Comparison of ENCODE assay signal across 7 cellular contexts in genomic region chr7:73526158-73526494, GRCh38. TPM values are rescaled to one million over a fixed set of nuclear protein-coding genes. Genes with fewer than 3 reads are reported as not detected.
DNase-seq lines count a peak whose midpoint lies in the region; ATAC-seq and TF ChIP-seq lines count a peak whose summit lies in the region.
"Not testable (repeated sequence)": the region's sequence is repeated elsewhere in the genome, so short reads cannot be mapped to it uniquely, and the experiment has no call there.

No MANE protein-coding gene starts in this region.

- not testable (repeated sequence) for H3K36me3 ChIP-seq in DND-41 (ENCODE audit: insufficient read depth, low read length); KOPT-K1 (ENCODE audit: insufficient read depth, low read length); SK-N-MC (ENCODE audit: insufficient read depth, low read length); spleen

- H3K79me2 ChIP-seq in DND-41 (ENCODE audit: insufficient read depth, low read length): peaks cover 45% of the 10 kb centered on the region

- H3K4me1 ChIP-seq in DND-41 (ENCODE audit: insufficient read depth, low read length) (peaks cover 69% of the 10 kb centered on the region), spleen (peaks cover 17 to 58% (median 47%) of the 10 kb centered on the region in 6 donors)

- WGBS in spleen, 5 donors: 29 to 61% (median 48%) methylated on average over 1 of the region's 1 CpG

- H3K9me3 ChIP-seq in DND-41 (ENCODE audit: insufficient read depth, low read length, severe bottlenecking); KOPT-K1 (ENCODE audit: insufficient read depth, low read length, poor library complexity, severe bottlenecking); SK-N-MC (ENCODE audit: low read depth, low read length); spleen: not testable (repeated sequence)

- H3K27ac Mint-ChIP-seq in activated CD4-positive, alpha-beta memory T cell treated with anti-CD3 and anti-CD28 coated beads for 36 hours: peak overlapping the region; percentile 75
- H3K27ac Mint-ChIP-seq in activated naive CD4-positive, alpha-beta T cell treated with anti-CD3 and anti-CD28 coated beads, Interleukin-2, amount 10 ng/mL, durations not matched to agents 7 days and 5 days; chondrocyte (ENCODE audit: unreplicated experiment): not testable (repeated sequence)

- peak overlapping the region; percentile 66 for H3K9ac ChIP-seq in DND-41 (ENCODE audit: low read depth, low read length)
- not testable (repeated sequence) for H3K9ac ChIP-seq in SK-N-MC (ENCODE audit: insufficient read length)

- not testable (repeated sequence) for H2AFZ ChIP-seq in DND-41 (ENCODE audit: low read depth, low read length)

- H3K36me3 Mint-ChIP-seq in activated CD4-positive, alpha-beta memory T cell treated with anti-CD3 and anti-CD28 coated beads for 36 hours; activated naive CD4-positive, alpha-beta T cell treated with anti-CD3 and anti-CD28 coated beads, Interleukin-2, amount 10 ng/mL, durations not matched to agents 7 days and 5 days; chondrocyte (ENCODE audit: low read depth): not testable (repeated sequence)

- CTCF ChIA-PET in activated CD4-positive, alpha-beta memory T cell treated with anti-CD3 and anti-CD28 coated beads for 36 hours (lab: Charles Lee): interaction anchor here (1.3 kb wide), 1 partner anchor 74 kb away, joined by 8 read pairs; no protein-coding TSS in a partner anchor
- CTCF ChIA-PET in activated naive CD4-positive, alpha-beta T cell treated with anti-CD3 and anti-CD28 coated beads, Interleukin-2, amount 10 ng/mL, durations not matched to agents 7 days and 5 days (lab: Charles Lee): not testable (repeated sequence)

- not testable (repeated sequence) for H3K4me3 Mint-ChIP-seq in activated CD4-positive, alpha-beta memory T cell treated with anti-CD3 and anti-CD28 coated beads for 36 hours; chondrocyte (ENCODE audit: unreplicated experiment)
- peak overlapping the region; percentile 66 for H3K4me3 Mint-ChIP-seq in activated naive CD4-positive, alpha-beta T cell treated with anti-CD3 and anti-CD28 coated beads, Interleukin-2, amount 10 ng/mL, durations not matched to agents 7 days and 5 days

- peak overlapping the region; percentile 88 for H3K4me2 ChIP-seq in DND-41 (ENCODE audit: insufficient read depth, low read length)

- H3K9me3 Mint-ChIP-seq in activated CD4-positive, alpha-beta memory T cell treated with anti-CD3 and anti-CD28 coated beads for 36 hours; activated naive CD4-positive, alpha-beta T cell treated with anti-CD3 and anti-CD28 coated beads, Interleukin-2, amount 10 ng/mL, durations not matched to agents 7 days and 5 days; chondrocyte (ENCODE audit: low read depth): not testable (repeated sequence)

- not testable (repeated sequence) for TF ChIP-seq CTCF in DND-41 (IDR thresholded peaks at IDR 0.05; ENCODE audit: borderline replicate concordance, extremely low read depth, low read length, poor library complexity, severe bottlenecking); chondrocyte (IDR thresholded peaks at IDR 0.05); spleen (IDR thresholded peaks at IDR 0.05 in 8 of 11, conservative IDR thresholded peaks at IDR 0.05 in 3 of 11)

- peak overlapping the region in 1 of 2 experiments; percentile 57; a peak in 3 of 4 replicates for H3K4me3 ChIP-seq in DND-41 (ENCODE audit: low read depth in 1 of 2, low read length in 2 of 2)
- H3K4me3 ChIP-seq in SK-N-MC, spleen: not testable (repeated sequence)

- POLR2A ChIA-PET in activated CD4-positive, alpha-beta memory T cell treated with anti-CD3 and anti-CD28 coated beads for 36 hours (lab: Charles Lee): interaction anchor here (1.7 kb wide), 1 partner anchor 31 kb away, joined by 5 read pairs; the partner anchor contains the start of gene BCL7B

- H4K20me1 ChIP-seq in DND-41 (ENCODE audit: insufficient read depth, low read length): not testable (repeated sequence)

- H3K27ac ChIP-seq in DND-41 (ENCODE audit: low read length) (peak overlapping the region; percentile 94), KOPT-K1 (ENCODE audit: low read depth, low read length, poor library complexity, severe bottlenecking) (peak overlapping the region; percentile 86), SK-N-MC (peak overlapping the region; percentile 60), spleen (peak overlapping the region in 7 of 8 donors; percentile 39 to 81 (median 68))

- DNase-seq in DND-41; SK-N-MC (ENCODE audit: low read depth, low spot score); activated CD4-positive, alpha-beta memory T cell treated with anti-CD3 and anti-CD28 coated beads for 36 hours; activated naive CD4-positive, alpha-beta T cell treated with anti-CD3 and anti-CD28 coated beads, Interleukin-2, amount 10 ng/mL, durations not matched to agents 7 days and 5 days: not testable (repeated sequence)
- peak; percentile 2 for DNase-seq in chondrocyte (ENCODE audit: low spot score)
- DNase-seq in spleen: peak; percentile 8

- intact Hi-C loops in activated CD4-positive, alpha-beta memory T cell treated with anti-CD3 and anti-CD28 coated beads for 36 hours (cut with micrococcal nuclease): loop anchor here (10.0 kb wide), 1 partner anchor 159 kb away; the partner anchor contains the start of genes BUD23 and DNAJC30
- intact Hi-C loops in spleen (cut with DNase I; ENCODE audit: low total_unique reads): not testable (repeated sequence)

- not testable (repeated sequence) for ATAC-seq in DND-41 (ENCODE audit: insufficient read depth, low read depth)

- peaks cover 31% of the 10 kb centered on the region for H3K4me1 Mint-ChIP-seq in activated CD4-positive, alpha-beta memory T cell treated with anti-CD3 and anti-CD28 coated beads for 36 hours (ENCODE audit: low read depth)
- peaks cover 54% of the 10 kb centered on the region for H3K4me1 Mint-ChIP-seq in activated naive CD4-positive, alpha-beta T cell treated with anti-CD3 and anti-CD28 coated beads, Interleukin-2, amount 10 ng/mL, durations not matched to agents 7 days and 5 days
- H3K4me1 Mint-ChIP-seq in chondrocyte (ENCODE audit: low read depth): not testable (repeated sequence)

- not testable (repeated sequence) for TF ChIP-seq POLR2A in spleen (IDR thresholded peaks at IDR 0.05)

- H3K27me3 Mint-ChIP-seq in activated CD4-positive, alpha-beta memory T cell treated with anti-CD3 and anti-CD28 coated beads for 36 hours; activated naive CD4-positive, alpha-beta T cell treated with anti-CD3 and anti-CD28 coated beads, Interleukin-2, amount 10 ng/mL, durations not matched to agents 7 days and 5 days; chondrocyte (ENCODE audit: low read depth): not testable (repeated sequence)

- H3K27me3 ChIP-seq in DND-41 (ENCODE audit: insufficient read depth, low read length, poor library complexity); spleen (replicated peaks in 1 of 7): not testable (repeated sequence)

RNA-seq across cellular contexts. Expression of gene BAZ1B, which starts 4.0 kb away (rescaled TPM):
- 10 to 100 TPM; 82.3 to 83.8 TPM for total RNA-seq in activated CD4-positive, alpha-beta memory T cell treated with anti-CD3 and anti-CD28 coated beads for 36 hours
- total RNA-seq in chondrocyte (64.9 to 74.9 TPM (median 65.5 TPM) in 3 replicates), spleen (10 to 100 TPM; 47.9 to 61.4 (median 56.4) TPM)
- 10 to 100 TPM in 2 of 3 donors, 1 to 10 TPM in 1; 9.2 to 22.3 (median 10.9) TPM for polyA plus RNA-seq in spleen

RNA-seq across cellular contexts. Expression of gene BCL7B, which starts 31.4 kb away (rescaled TPM):
- 10 to 100 TPM; 48.0 to 50.3 TPM for total RNA-seq in activated CD4-positive, alpha-beta memory T cell treated with anti-CD3 and anti-CD28 coated beads for 36 hours
- total RNA-seq in chondrocyte (35.7 to 40.2 TPM (median 39.7 TPM) in 3 replicates), spleen (10 to 100 TPM; 43.6 to 79.2 (median 66.5) TPM)
- polyA plus RNA-seq in spleen: 10 to 100 TPM; 40.1 to 64.3 (median 43.2) TPM

RNA-seq across cellular contexts. Expression of gene TBL2, which starts 52.3 kb away (rescaled TPM):
- 10 to 100 TPM; 23.0 to 25.3 TPM for total RNA-seq in activated CD4-positive, alpha-beta memory T cell treated with anti-CD3 and anti-CD28 coated beads for 36 hours
- 45.2 to 56.1 TPM (median 50.4 TPM) in 3 replicates for total RNA-seq in chondrocyte
- total RNA-seq in spleen: 10 to 100 TPM; 20.5 to 31.2 (median 29.3) TPM
- 10 to 100 TPM in 1 of 3 donors, 1 to 10 TPM in 2; 8.1 to 11.2 (median 9.2) TPM for polyA plus RNA-seq in spleen
